1 cellular context compared by ENCODE assay signal in genomic region chr1:175128523-175128922, GRCh38.
TF ChIP-seq lines count a peak whose summit lies in the region.

No MANE protein-coding gene starts in this region.

TF ChIP-seq in GM23338, 12 proteins besides CTCF, POLR2A, EP300 and RAD21 (continued from another document):
- TF ChIP-seq, protein P1, sequence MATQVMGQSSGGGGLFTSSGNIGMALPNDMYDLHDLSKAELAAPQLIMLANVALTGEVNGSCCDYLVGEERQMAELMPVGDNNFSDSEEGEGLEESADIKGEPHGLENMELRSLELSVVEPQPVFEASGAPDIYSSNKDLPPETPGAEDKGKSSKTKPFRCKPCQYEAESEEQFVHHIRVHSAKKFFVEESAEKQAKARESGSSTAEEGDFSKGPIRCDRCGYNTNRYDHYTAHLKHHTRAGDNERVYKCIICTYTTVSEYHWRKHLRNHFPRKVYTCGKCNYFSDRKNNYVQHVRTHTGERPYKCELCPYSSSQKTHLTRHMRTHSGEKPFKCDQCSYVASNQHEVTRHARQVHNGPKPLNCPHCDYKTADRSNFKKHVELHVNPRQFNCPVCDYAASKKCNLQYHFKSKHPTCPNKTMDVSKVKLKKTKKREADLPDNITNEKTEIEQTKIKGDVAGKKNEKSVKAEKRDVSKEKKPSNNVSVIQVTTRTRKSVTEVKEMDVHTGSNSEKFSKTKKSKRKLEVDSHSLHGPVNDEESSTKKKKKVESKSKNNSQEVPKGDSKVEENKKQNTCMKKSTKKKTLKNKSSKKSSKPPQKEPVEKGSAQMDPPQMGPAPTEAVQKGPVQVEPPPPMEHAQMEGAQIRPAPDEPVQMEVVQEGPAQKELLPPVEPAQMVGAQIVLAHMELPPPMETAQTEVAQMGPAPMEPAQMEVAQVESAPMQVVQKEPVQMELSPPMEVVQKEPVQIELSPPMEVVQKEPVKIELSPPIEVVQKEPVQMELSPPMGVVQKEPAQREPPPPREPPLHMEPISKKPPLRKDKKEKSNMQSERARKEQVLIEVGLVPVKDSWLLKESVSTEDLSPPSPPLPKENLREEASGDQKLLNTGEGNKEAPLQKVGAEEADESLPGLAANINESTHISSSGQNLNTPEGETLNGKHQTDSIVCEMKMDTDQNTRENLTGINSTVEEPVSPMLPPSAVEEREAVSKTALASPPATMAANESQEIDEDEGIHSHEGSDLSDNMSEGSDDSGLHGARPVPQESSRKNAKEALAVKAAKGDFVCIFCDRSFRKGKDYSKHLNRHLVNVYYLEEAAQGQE (IDR thresholded peaks at IDR 0.05; ENCODE audit: unreplicated experiment), result no peak
- TF ChIP-seq, protein P2, sequence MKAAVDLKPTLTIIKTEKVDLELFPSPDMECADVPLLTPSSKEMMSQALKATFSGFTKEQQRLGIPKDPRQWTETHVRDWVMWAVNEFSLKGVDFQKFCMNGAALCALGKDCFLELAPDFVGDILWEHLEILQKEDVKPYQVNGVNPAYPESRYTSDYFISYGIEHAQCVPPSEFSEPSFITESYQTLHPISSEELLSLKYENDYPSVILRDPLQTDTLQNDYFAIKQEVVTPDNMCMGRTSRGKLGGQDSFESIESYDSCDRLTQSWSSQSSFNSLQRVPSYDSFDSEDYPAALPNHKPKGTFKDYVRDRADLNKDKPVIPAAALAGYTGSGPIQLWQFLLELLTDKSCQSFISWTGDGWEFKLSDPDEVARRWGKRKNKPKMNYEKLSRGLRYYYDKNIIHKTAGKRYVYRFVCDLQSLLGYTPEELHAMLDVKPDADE (IDR thresholded peaks at IDR 0.05), result no peak
- no peak for TF ChIP-seq POLR2AphosphoS5 (IDR thresholded peaks at IDR 0.05; ENCODE audit: low read depth)
- TF ChIP-seq NANOG (IDR thresholded peaks at IDR 0.05; ENCODE audit: borderline replicate concordance), result no peak
- TF ChIP-seq, protein P3, sequence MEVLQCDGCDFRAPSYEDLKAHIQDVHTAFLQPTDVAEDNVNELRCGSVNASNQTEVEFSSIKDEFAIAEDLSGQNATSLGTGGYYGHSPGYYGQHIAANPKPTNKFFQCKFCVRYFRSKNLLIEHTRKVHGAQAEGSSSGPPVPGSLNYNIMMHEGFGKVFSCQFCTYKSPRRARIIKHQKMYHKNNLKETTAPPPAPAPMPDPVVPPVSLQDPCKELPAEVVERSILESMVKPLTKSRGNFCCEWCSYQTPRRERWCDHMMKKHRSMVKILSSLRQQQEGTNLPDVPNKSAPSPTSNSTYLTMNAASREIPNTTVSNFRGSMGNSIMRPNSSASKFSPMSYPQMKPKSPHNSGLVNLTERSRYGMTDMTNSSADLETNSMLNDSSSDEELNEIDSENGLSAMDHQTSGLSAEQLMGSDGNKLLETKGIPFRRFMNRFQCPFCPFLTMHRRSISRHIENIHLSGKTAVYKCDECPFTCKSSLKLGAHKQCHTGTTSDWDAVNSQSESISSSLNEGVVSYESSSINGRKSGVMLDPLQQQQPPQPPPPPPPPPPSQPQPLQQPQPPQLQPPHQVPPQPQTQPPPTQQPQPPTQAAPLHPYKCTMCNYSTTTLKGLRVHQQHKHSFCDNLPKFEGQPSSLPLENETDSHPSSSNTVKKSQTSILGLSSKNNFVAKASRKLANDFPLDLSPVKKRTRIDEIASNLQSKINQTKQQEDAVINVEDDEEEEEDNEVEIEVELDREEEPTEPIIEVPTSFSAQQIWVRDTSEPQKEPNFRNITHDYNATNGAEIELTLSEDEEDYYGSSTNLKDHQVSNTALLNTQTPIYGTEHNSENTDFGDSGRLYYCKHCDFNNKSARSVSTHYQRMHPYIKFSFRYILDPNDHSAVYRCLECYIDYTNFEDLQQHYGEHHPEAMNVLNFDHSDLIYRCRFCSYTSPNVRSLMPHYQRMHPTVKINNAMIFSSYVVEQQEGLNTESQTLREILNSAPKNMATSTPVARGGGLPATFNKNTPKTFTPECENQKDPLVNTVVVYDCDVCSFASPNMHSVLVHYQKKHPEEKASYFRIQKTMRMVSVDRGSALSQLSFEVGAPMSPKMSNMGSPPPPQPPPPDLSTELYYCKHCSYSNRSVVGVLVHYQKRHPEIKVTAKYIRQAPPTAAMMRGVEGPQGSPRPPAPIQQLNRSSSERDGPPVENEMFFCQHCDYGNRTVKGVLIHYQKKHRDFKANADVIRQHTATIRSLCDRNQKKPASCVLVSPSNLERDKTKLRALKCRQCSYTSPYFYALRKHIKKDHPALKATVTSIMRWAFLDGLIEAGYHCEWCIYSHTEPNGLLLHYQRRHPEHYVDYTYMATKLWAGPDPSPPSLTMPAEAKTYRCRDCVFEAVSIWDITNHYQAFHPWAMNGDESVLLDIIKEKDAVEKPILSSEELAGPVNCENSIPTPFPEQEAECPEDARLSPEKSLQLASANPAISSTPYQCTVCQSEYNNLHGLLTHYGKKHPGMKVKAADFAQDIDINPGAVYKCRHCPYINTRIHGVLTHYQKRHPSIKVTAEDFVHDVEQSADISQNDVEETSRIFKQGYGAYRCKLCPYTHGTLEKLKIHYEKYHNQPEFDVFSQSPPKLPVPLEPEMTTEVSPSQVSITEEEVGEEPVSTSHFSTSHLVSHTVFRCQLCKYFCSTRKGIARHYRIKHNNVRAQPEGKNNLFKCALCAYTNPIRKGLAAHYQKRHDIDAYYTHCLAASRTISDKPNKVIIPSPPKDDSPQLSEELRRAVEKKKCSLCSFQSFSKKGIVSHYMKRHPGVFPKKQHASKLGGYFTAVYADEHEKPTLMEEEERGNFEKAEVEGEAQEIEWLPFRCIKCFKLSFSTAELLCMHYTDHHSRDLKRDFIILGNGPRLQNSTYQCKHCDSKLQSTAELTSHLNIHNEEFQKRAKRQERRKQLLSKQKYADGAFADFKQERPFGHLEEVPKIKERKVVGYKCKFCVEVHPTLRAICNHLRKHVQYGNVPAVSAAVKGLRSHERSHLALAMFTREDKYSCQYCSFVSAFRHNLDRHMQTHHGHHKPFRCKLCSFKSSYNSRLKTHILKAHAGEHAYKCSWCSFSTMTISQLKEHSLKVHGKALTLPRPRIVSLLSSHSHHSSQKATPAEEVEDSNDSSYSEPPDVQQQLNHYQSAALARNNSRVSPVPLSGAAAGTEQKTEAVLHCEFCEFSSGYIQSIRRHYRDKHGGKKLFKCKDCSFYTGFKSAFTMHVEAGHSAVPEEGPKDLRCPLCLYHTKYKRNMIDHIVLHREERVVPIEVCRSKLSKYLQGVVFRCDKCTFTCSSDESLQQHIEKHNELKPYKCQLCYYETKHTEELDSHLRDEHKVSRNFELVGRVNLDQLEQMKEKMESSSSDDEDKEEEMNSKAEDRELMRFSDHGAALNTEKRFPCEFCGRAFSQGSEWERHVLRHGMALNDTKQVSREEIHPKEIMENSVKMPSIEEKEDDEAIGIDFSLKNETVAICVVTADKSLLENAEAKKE (CRISPR knock-in tag; IDR thresholded peaks at IDR 0.05), result no peak
- TF ChIP-seq ZNF114 (CRISPR knock-in tag; IDR thresholded peaks at IDR 0.05), result no peak
- TF ChIP-seq ZNF331 (CRISPR knock-in tag; IDR thresholded peaks at IDR 0.05; ENCODE audit: low read depth), result no peak
- TF ChIP-seq STAT1 (IDR thresholded peaks at IDR 0.05; ENCODE audit: unreplicated experiment), result no peak
- no peak for TF ChIP-seq EZH2phosphoT487 (IDR thresholded peaks at IDR 0.05; ENCODE audit: unreplicated experiment)
- TF ChIP-seq JUNB (IDR thresholded peaks at IDR 0.05; ENCODE audit: unreplicated experiment), result no peak
